17 cellular contexts compared by ENCODE assay signal in the genomic region with DNA sequence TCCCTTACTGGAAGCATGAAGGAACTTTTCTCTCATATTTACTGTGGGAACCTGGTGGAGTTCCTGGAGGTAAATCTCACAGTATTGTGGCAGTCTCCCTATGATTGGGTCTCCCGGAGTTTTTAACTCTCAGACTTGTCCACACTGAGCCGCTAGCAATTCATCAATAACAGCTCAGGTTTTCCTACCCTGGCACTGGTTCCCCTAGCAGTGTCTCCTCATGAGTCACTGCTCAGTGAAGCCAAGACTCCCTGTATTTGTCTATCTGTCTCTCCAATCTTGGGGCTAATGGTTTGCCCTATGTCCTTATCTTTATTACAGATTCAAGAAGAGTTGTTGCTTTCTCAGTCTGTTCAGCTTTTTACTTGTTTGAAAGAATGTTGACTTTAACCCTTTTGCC.
"Had no signal": no experiment of that assay in that cellular context is flagged by ENCODE, and none has a peak within 500 bp of the region (broad histone marks: within the 10 kb centered on the region; RNA-seq: fewer than 3 reads in every experiment).

No MANE protein-coding gene starts in this region.

- DNase-seq: activated CD4-positive, alpha-beta memory T cell treated with anti-CD3 and anti-CD28 coated beads for 36 hours; activated CD4-positive, alpha-beta T cell treated with anti-CD3 and anti-CD28 coated beads for 1 hour; activated gamma-delta T cell treated with Interleukin-2 at 50 U/mL for 16 hours; activated T-cell treated with anti-CD3 and anti-CD28 coated beads, Interleukin-2, amount 50 U/mL, for 48 hours; cortex of kidney; effector memory CD4-positive, alpha-beta T cell; glutamatergic neuron; immature natural killer cell; left colon; occipital lobe; sigmoid colon; stimulated activated CD4-positive, alpha-beta T cell treated with anti-CD3 and anti-CD28 coated beads, Interleukin-2, amount 100 ng/mL, for 48 hours; stimulated activated naive CD4-positive, alpha-beta T cell treated with Interleukin-2 at 50 U/mL for 16 hours; upper lobe of left lung had no signal

- H3K4me1 ChIP-seq: sigmoid colon, suprapubic skin, upper lobe of left lung had no signal

- H3K4me3 ChIP-seq: sigmoid colon, suprapubic skin, upper lobe of left lung had no signal

- H3K27ac ChIP-seq: epithelial cell of prostate, sigmoid colon, suprapubic skin, upper lobe of left lung had no signal

- H3K27me3 ChIP-seq: sigmoid colon, suprapubic skin, upper lobe of left lung had no signal

- ATAC-seq: left colon; natural killer cell treated with Interleukin-12 subunit alpha and Interleukin-12 subunit beta and Interleukin-15 and Interleukin-18, amount 100 ng/mL, for 72 hours had no signal

- H3K36me3 ChIP-seq: sigmoid colon, suprapubic skin, upper lobe of left lung had no signal

- H3K9me3 ChIP-seq: sigmoid colon, suprapubic skin, upper lobe of left lung had no signal
